ENCODE assay signal across 8 cellular contexts in the genomic region with DNA sequence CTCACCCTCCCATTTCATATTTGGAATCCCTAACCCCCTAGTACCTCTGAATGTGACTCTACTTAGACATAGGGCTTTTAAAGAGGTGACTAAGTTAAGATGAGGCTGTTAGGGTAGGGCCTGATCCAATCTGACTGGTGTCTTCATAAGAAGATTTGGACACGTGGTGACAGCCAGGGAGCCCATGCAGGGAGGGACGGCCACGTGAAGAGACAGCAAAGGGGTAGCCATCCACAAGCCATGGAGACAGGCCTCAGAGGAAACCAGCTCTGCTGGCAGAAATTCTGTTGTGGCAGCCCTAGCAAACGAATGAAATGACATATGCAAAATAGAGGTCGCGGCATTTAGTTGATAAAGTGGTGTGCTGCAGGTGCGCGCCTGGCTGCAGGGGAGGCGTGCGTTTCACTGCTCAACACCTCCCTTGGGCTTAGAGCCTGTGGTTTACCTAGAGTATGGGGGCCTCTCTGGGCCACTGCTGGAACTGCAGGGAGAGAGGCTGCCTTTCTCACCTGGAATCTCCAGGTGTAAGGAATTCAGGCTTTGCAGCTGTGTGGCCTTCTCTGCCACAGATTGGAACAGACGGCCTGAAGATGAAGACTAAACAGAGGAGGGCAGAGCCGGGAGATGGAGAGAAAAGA. TPM values are rescaled to one million over a fixed set of nuclear protein-coding genes. Genes with fewer than 3 reads are reported as not detected.
DNase-seq lines count a peak whose midpoint lies in the region; ATAC-seq and TF ChIP-seq lines count a peak whose summit lies in the region.

No MANE protein-coding gene starts in this region.

- peaks cover 12% of the 10 kb centered on the region for H3K27me3 Mint-ChIP-seq in osteocyte (ENCODE audit: unreplicated experiment)

- H2AFZ ChIP-seq in Karpas-422 (ENCODE audit: low read length), result no peak overlapping the region

- peaks cover 42% of the 10 kb centered on the region for H3K4me1 ChIP-seq in Karpas-422 (ENCODE audit: low read length)
- no peaks in the 10 kb centered on the region for H3K4me1 ChIP-seq in effector memory CD4-positive, alpha-beta T cell (ENCODE audit: control insufficient read depth, insufficient read depth, low read length, poor library complexity, severe bottlenecking)
- peaks cover 0 to 28% (median 5%) of the 10 kb centered on the region in 4 donors for H3K4me1 ChIP-seq in tibial nerve

- TF ChIP-seq CTCF in WI38 (IDR thresholded peaks at IDR 0.05; ENCODE audit: low read depth, low read length), result peak; percentile 34; the same call in 1 of the 2 replicates
- peak; percentile 42 for TF ChIP-seq CTCF in osteocyte (IDR thresholded peaks at IDR 0.05)
- TF ChIP-seq CTCF in tibial nerve (IDR thresholded peaks at IDR 0.05), result peak in 1 of 5 experiments; percentile 17

- no peak overlapping the region for H3K4me3 Mint-ChIP-seq in osteocyte (ENCODE audit: unreplicated experiment)

- H3K27me3 ChIP-seq in Karpas-422 (ENCODE audit: low read length) (no peaks in the 10 kb centered on the region; the same call in 1 of the 2 replicates), tibial nerve (peaks cover 0 to 4% of the 10 kb centered on the region in 2 donors)
- H3K27me3 ChIP-seq in effector memory CD4-positive, alpha-beta T cell (replicated peaks; ENCODE audit: control insufficient read depth, insufficient read depth, low read length, poor library complexity, severe bottlenecking), result no peaks in the 10 kb centered on the region

- WGBS in tibial nerve, 2 donors, result 57 to 58% methylated on average over 12 of the region's 12 CpGs

- peaks cover 2% of the 10 kb centered on the region for H3K36me3 Mint-ChIP-seq in osteocyte (ENCODE audit: unreplicated experiment)

- TF ChIP-seq POLR2A in tibial nerve (IDR thresholded peaks at IDR 0.05), result no peak

- H3K4me3 ChIP-seq in Karpas-422 (ENCODE audit: low read length), result no peak overlapping the region; the same call in 1 of the 2 replicates
- no peak overlapping the region for H3K4me3 ChIP-seq in WI38 (ENCODE audit: low read depth, low read length)
- no peak overlapping the region for H3K4me3 ChIP-seq in effector memory CD4-positive, alpha-beta T cell (ENCODE audit: insufficient read depth, low read depth, low read length, poor library complexity, severe bottlenecking)
- H3K4me3 ChIP-seq in tibial nerve, result no peak overlapping the region

- DNase-seq in DMS53 treated with DMSO at 0.1 percent for 48 hours (lab: John Stamatoyannopoulos, UW; ENCODE audit: unreplicated experiment) (peak; percentile 81), Karpas-422 (peak; percentile 95), osteocyte (ENCODE audit: extremely low spot score, unreplicated experiment) (no peak), tibial nerve (ENCODE audit: low spot score in 2 of 2) (no peak), H4 (ENCODE audit: low spot score) (no peak)
- peak; percentile 12 to 50 (median 42) for DNase-seq in effector memory CD4-positive, alpha-beta T cell

- no peak for TF ChIP-seq EP300 in tibial nerve (IDR thresholded peaks at IDR 0.05)

- no peaks in the 10 kb centered on the region for H3K79me2 ChIP-seq in Karpas-422 (ENCODE audit: low read length)

- H3K27ac ChIP-seq in Karpas-422 (ENCODE audit: low read length) (peak overlapping the region; percentile 5; the same call in 1 of the 2 replicates), tibial nerve (no peak overlapping the region)
- no peak overlapping the region for H3K27ac ChIP-seq in effector memory CD4-positive, alpha-beta T cell (ENCODE audit: insufficient read depth, low read length, poor library complexity, severe bottlenecking)

- H3K9me3 ChIP-seq in Karpas-422 (ENCODE audit: low read length) (peaks cover 2% of the 10 kb centered on the region; the same call in 1 of the 2 replicates), tibial nerve (peaks cover 0 to 16% (median 0%) of the 10 kb centered on the region in 4 donors)
- peaks cover 7% of the 10 kb centered on the region for H3K9me3 ChIP-seq in effector memory CD4-positive, alpha-beta T cell (ENCODE audit: control insufficient read depth, low read length)

- no peaks in the 10 kb centered on the region; the same call in 1 of the 2 replicates for H3K36me3 ChIP-seq in Karpas-422 (ENCODE audit: insufficient read depth, low read length)
- no peaks in the 10 kb centered on the region for H3K36me3 ChIP-seq in effector memory CD4-positive, alpha-beta T cell (ENCODE audit: control insufficient read depth, insufficient read depth, low read length)
- no peaks in the 10 kb centered on the region for H3K36me3 ChIP-seq in tibial nerve

- ATAC-seq in GM21515 (IDR thresholded peaks at IDR 0.05; ENCODE audit: unreplicated experiment), result peak; percentile 94

- H3K4me2 ChIP-seq in Karpas-422 (ENCODE audit: low read depth, low read length, poor library complexity, severe bottlenecking), result peak overlapping the region; percentile 51

- no peaks in the 10 kb centered on the region for H3K4me1 Mint-ChIP-seq in osteocyte (ENCODE audit: unreplicated experiment)

- H3K9me3 Mint-ChIP-seq in osteocyte (ENCODE audit: unreplicated experiment), result peaks cover 17% of the 10 kb centered on the region

- peak overlapping the region; percentile 15; the same call in 1 of the 2 replicates for H3K9ac ChIP-seq in Karpas-422 (ENCODE audit: low read length)

- H3K9me2 ChIP-seq in Karpas-422 (replicated peaks; ENCODE audit: insufficient read depth, low read length), result no peaks in the 10 kb centered on the region

- H3K27ac Mint-ChIP-seq in osteocyte (ENCODE audit: unreplicated experiment), result no peak overlapping the region

- no peaks in the 10 kb centered on the region for H4K20me1 ChIP-seq in Karpas-422 (ENCODE audit: insufficient read depth, low read depth, low read length)

RNA-seq across cellular contexts. Expression of a gene that starts 7.1 kb away (rescaled TPM):
- total RNA-seq in Karpas-422 (2014; rRNA removed; shearing (Covaris generic); ENCODE audit: low replicate concordance), result 1.6 TPM in 1 of 2 replicates, not detected in the other
- total RNA-seq in osteocyte, result 2.2 and 2.3 TPM in 2 replicates
- total RNA-seq in tibial nerve, result 10 to 100 TPM; 40.8 to 93.5 (median 91.6) TPM
- total RNA-seq in H4 (2014; rRNA removed; shearing (Covaris generic)), result 2.0 and 3.2 TPM in 2 replicates

Comparison
In these comparisons a context has a peak if more than half of its experiments do, and no peak if none do; other contexts are left out.
1. DNase-seq: peak in DMS53 treated with DMSO at 0.1 percent for 48 hours (single experiment), Karpas-422 (single experiment) and effector memory CD4-positive, alpha-beta T cell (3 of 3); none in osteocyte (single experiment), tibial nerve (0 of 2) and H4 (single experiment).